In the genomic region with DNA sequence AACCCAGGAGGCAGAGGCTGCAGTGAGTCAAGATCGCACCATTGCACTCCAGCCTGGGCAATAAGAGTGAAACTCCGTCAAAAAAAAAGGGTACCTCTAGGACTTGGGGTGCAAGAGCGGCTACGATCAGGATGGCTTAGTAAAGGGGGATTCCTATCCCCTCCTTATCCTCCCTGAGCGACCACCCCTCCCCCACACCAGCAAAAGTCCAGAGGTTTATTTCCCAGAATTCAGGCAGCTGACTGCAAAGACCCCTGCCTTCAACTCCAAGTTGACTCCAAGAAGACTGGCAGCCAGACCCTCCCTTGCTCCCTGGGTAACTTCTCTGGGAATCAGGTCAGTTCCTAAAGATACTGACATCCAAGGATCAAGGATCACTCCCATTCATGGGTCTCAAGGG, we compare ENCODE assay signal across 36 cellular contexts. TPM values are rescaled to one million over a fixed set of nuclear protein-coding genes. Genes with fewer than 3 reads are reported as not detected.
"Had no signal": no experiment of that assay in that cellular context is flagged by ENCODE, and none has a peak within 500 bp of the region (broad histone marks: within the 10 kb centered on the region; RNA-seq: fewer than 3 reads in every experiment).

No MANE protein-coding gene starts in this region.

- H3K27ac ChIP-seq: brain microvascular endothelial cell, Peyer's patch, VCaP had no signal

- ATAC-seq: activated T-cell treated with anti-CD3 and anti-CD28 coated beads, Interleukin-2, amount 50 U/mL, for 72 hours; activated T-helper 17 cell treated with anti-CD3 and anti-CD28 coated beads, Interleukin-2, amount 50 U/mL, for 72 hours; PC-3; SK-N-SH treated with all-trans-retinoic acid at 6 μM for 48 hours; T-cell; T-helper 17 cell had no signal

- H3K4me3 ChIP-seq: MG63, Peyer's patch had no signal

- H3K9me3 ChIP-seq: MG63, Peyer's patch had no signal

- H3K36me3 ChIP-seq: brain microvascular endothelial cell, MG63, Peyer's patch had no signal

- DNase-seq: activated CD4-positive, alpha-beta memory T cell treated with anti-CD3 and anti-CD28 coated beads, Interleukin-2, amount 10 ng/mL, durations not matched to agents 7 days and 5 days; activated CD4-positive, alpha-beta T cell treated with anti-CD3 and anti-CD28 coated beads for 1 hour; activated CD4-positive, alpha-beta T cell treated with anti-CD3 and anti-CD28 coated beads for 48 hours; activated CD4-positive, CD25-positive, alpha-beta regulatory T cell; activated gamma-delta T cell treated with Interleukin-2 at 50 U/mL for 16 hours; activated naive CD4-positive, alpha-beta T cell treated with anti-CD3 and anti-CD28 coated beads for 36 hours; activated naive CD8-positive, alpha-beta T cell treated with anti-CD3 and anti-CD28 coated beads for 36 hours; activated T-cell treated with anti-CD3 and anti-CD28 coated beads, Interleukin-2, amount 50 U/mL, for 1 hour; activated T-cell treated with anti-CD3 and anti-CD28 coated beads, Interleukin-2, amount 50 U/mL, for 72 hours; amniotic stem cell; brain microvascular endothelial cell; Kasumi-1; KG1; MG63; NCI-H1048; NCI-H1436; NCI-H1694; NCI-H1930; NCI-H2081 treated with DMSO at 0.1 percent for 48 hours; NCI-H226; NCI-H524 treated with DMSO at 0.1 percent for 48 hours; NCI-H748 treated with DMSO at 0.1 percent for 48 hours; NK-92 treated with Interleukin-12 subunit alpha and Interleukin-12 subunit beta, amount 100 ng/mL, for 24 hours; PC-3; Peyer's patch; RPMI8226; SIG-M5; T-cell; T-helper 17 cell had no signal

- H3K4me1 ChIP-seq: Peyer's patch had no signal

RNA-seq across cellular contexts. Expression of a gene that starts 12.4 kb away (rescaled TPM):
- total RNA-seq: activated CD8-positive, alpha-beta memory T cell treated with anti-CD3 and anti-CD28 coated beads for 36 hours; activated T-helper 17 cell treated with anti-CD3 and anti-CD28 coated beads, Interleukin-2, amount 50 U/mL, for 72 hours; T-helper 17 cell had no signal

RNA-seq across cellular contexts. Expression of a gene that starts 35.4 kb away (rescaled TPM):
- total RNA-seq: activated CD4-positive, alpha-beta memory T cell treated with anti-CD3 and anti-CD28 coated beads, Interleukin-2, amount 10 ng/mL, durations not matched to agents 7 days and 5 days; activated CD8-positive, alpha-beta memory T cell treated with anti-CD3 and anti-CD28 coated beads for 36 hours; activated naive CD4-positive, alpha-beta T cell treated with anti-CD3 and anti-CD28 coated beads for 36 hours; activated naive CD8-positive, alpha-beta T cell treated with anti-CD3 and anti-CD28 coated beads for 36 hours; activated T-cell treated with anti-CD3 and anti-CD28 coated beads, Interleukin-2, amount 50 U/mL, for 72 hours; activated T-helper 17 cell treated with anti-CD3 and anti-CD28 coated beads, Interleukin-2, amount 50 U/mL, for 72 hours; aorta; NCI-H460; PC-3; Peyer's patch; SK-MEL-5; T-cell; T-helper 17 cell had no signal
- polyA plus RNA-seq: aorta had no signal
